Comparison of ENCODE assay signal across 8 cellular contexts in the genomic region with DNA sequence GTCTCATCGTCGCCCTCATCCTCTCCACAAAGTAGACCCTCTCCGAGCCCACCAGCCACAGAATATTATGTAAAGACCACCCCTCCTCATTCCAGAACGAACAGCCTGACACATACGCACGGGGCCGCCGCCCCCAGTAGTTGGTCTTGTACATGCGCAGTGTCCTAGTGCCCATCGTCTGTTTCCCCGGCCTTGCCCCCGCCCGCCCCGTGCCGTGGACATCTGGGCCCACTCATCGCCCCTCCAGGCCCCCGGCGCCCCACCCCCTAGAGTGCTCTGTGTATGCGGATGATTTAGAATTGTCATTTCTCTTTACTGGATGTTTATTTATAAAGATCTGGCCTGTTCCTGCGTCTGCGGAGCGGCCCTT. TPM values are rescaled to one million over a fixed set of nuclear protein-coding genes. Genes with fewer than 3 reads are reported as not detected.
DNase-seq lines count a peak whose midpoint lies in the region; ATAC-seq and TF ChIP-seq lines count a peak whose summit lies in the region.

No MANE protein-coding gene starts in this region.

- H3K4me3 ChIP-seq in GM23338 = peak overlapping the region; percentile 46; the same call in 1 of the 2 replicates
- H3K4me3 ChIP-seq in left ventricle myocardium inferior = peak overlapping the region; percentile 77
- peak overlapping the region; percentile 51 to 79 (median 63) for H3K4me3 ChIP-seq in skin epidermis

- no peaks in the 10 kb centered on the region for H3K27me3 ChIP-seq in GM23338 (ENCODE audit: insufficient read depth)
- no peaks in the 10 kb centered on the region for H3K27me3 ChIP-seq in left ventricle myocardium inferior (ENCODE audit: low read depth)

- 0 out of 2 replicates have a peak overlapping the region, but pooled peaks have one; percentile 45 for H3K27ac ChIP-seq in GM23338 (ENCODE audit: low read depth)
- H3K27ac ChIP-seq in left ventricle myocardium inferior (replicated peaks) = peak overlapping the region; percentile 88
- peak overlapping the region in 20 of 21 experiments; percentile 6 to 99 (median 79) for H3K27ac ChIP-seq in skin epidermis

- H3K27ac Mint-ChIP-seq in GM23338 (peak overlapping the region; percentile 93), activated B cell treated with CpG ODN at 0.5 μM for 24 hours (peak overlapping the region; percentile 86)

- peak overlapping the region; percentile 76 for H3K4me2 ChIP-seq in GM23338

- H3K36me3 ChIP-seq in GM23338 (ENCODE audit: insufficient read depth) (no peaks in the 10 kb centered on the region), left ventricle myocardium inferior (peaks cover 30% of the 10 kb centered on the region)

- peak overlapping the region; percentile 70 for H3K4me3 Mint-ChIP-seq in GM23338
- H3K4me3 Mint-ChIP-seq in activated B cell treated with CpG ODN at 0.5 μM for 24 hours = peak overlapping the region; percentile 75

- peaks cover 41% of the 10 kb centered on the region for H3K4me1 Mint-ChIP-seq in GM23338
- H3K4me1 Mint-ChIP-seq in activated B cell treated with CpG ODN at 0.5 μM for 24 hours = peaks cover 66% of the 10 kb centered on the region

- POLR2A ChIA-PET in activated B cell treated with CpG ODN at 0.5 μM for 24 hours (lab: Charles Lee) = interaction anchor here (0.7 to 2.0 kb wide), 12 partner anchors 8 to 1068 kb away, joined by 3 to 76 read pairs (median 6); a partner anchor contains a TSS

- TF ChIP-seq CTCF in GM23338 (conservative IDR thresholded peaks at IDR 0.05; ENCODE audit: low read depth in 2 of 2) = no peak
- TF ChIP-seq CTCF in activated B cell treated with CpG ODN at 0.5 μM for 24 hours (IDR thresholded peaks at IDR 0.05) = no peak
- no peak for TF ChIP-seq CTCF in left ventricle myocardium inferior (IDR thresholded peaks at IDR 0.05; ENCODE audit: borderline replicate concordance)

- DNase-seq in GM23338 (ENCODE audit: low spot score) = no peak
- no peak for DNase-seq in activated B cell treated with CpG ODN at 0.5 μM for 24 hours
- DNase-seq in left ventricle myocardium inferior = no peak
- no peak for DNase-seq in NCI-H1436 treated with DMSO at 0.1 percent for 48 hours (lab: John Stamatoyannopoulos, UW)
- no peak for DNase-seq in NCI-H2081 (lab: John Stamatoyannopoulos, UW)
- DNase-seq in HuH-7.5 (ENCODE audit: low spot score) = no peak
- DNase-seq in AG08396 (ENCODE audit: low spot score) = no peak

- H3K9me3 ChIP-seq in left ventricle myocardium inferior (replicated peaks) = no peaks in the 10 kb centered on the region

- H3K36me3 Mint-ChIP-seq in GM23338 (ENCODE audit: low read depth) (peaks cover 29% of the 10 kb centered on the region), activated B cell treated with CpG ODN at 0.5 μM for 24 hours (ENCODE audit: low read depth) (peaks cover 56% of the 10 kb centered on the region)

- H3K79me2 ChIP-seq in GM23338 (replicated peaks; ENCODE audit: insufficient read depth) = peaks cover 58% of the 10 kb centered on the region

- H3K4me1 ChIP-seq in GM23338 (ENCODE audit: insufficient read depth) (peaks cover 9% of the 10 kb centered on the region; the same call in 1 of the 2 replicates), left ventricle myocardium inferior (peaks cover 64% of the 10 kb centered on the region)

- H3K9me2 ChIP-seq in GM23338 (ENCODE audit: insufficient read depth) = no peaks in the 10 kb centered on the region

- H2AFZ ChIP-seq in GM23338 = no peak overlapping the region

- intact Hi-C loops in activated B cell treated with CpG ODN at 0.5 μM for 24 hours (cut with micrococcal nuclease) = loop anchor here (1.0 kb wide), 1 partner anchor 13 kb away; no protein-coding TSS in a partner anchor
- intact Hi-C loops in left ventricle myocardium inferior (cut with micrococcal nuclease) = no loop called here

- H3K9me3 Mint-ChIP-seq in GM23338 (no peaks in the 10 kb centered on the region; the same call in 2 of the 3 replicates), activated B cell treated with CpG ODN at 0.5 μM for 24 hours (no peaks in the 10 kb centered on the region)

- H3F3A ChIP-seq in GM23338 (replicated peaks; ENCODE audit: low read depth) = peaks cover 24% of the 10 kb centered on the region; the same call in 1 of the 2 replicates

- ATAC-seq in GM23338 (no peak), activated B cell treated with CpG ODN at 0.5 μM for 24 hours (ENCODE audit: low read depth) (no peak)

- peaks cover 32% of the 10 kb centered on the region for H4K20me1 ChIP-seq in GM23338 (replicated peaks; ENCODE audit: insufficient read depth)

- CTCF ChIA-PET in activated B cell treated with CpG ODN at 0.5 μM for 24 hours (lab: Charles Lee) = interaction anchor here (1.4 to 1.9 kb wide), 2 partner anchors 10 to 13 kb away, joined by 6 to 7 read pairs; no protein-coding TSS in a partner anchor

- H3K27me3 Mint-ChIP-seq in GM23338 (ENCODE audit: insufficient read depth, low read depth, poor library complexity) (peaks cover 23% of the 10 kb centered on the region), activated B cell treated with CpG ODN at 0.5 μM for 24 hours (no peaks in the 10 kb centered on the region)

TF ChIP-seq in GM23338, 12 proteins besides CTCF, POLR2A, EP300 and RAD21 (continues in another document):
- TF ChIP-seq, protein P1, sequence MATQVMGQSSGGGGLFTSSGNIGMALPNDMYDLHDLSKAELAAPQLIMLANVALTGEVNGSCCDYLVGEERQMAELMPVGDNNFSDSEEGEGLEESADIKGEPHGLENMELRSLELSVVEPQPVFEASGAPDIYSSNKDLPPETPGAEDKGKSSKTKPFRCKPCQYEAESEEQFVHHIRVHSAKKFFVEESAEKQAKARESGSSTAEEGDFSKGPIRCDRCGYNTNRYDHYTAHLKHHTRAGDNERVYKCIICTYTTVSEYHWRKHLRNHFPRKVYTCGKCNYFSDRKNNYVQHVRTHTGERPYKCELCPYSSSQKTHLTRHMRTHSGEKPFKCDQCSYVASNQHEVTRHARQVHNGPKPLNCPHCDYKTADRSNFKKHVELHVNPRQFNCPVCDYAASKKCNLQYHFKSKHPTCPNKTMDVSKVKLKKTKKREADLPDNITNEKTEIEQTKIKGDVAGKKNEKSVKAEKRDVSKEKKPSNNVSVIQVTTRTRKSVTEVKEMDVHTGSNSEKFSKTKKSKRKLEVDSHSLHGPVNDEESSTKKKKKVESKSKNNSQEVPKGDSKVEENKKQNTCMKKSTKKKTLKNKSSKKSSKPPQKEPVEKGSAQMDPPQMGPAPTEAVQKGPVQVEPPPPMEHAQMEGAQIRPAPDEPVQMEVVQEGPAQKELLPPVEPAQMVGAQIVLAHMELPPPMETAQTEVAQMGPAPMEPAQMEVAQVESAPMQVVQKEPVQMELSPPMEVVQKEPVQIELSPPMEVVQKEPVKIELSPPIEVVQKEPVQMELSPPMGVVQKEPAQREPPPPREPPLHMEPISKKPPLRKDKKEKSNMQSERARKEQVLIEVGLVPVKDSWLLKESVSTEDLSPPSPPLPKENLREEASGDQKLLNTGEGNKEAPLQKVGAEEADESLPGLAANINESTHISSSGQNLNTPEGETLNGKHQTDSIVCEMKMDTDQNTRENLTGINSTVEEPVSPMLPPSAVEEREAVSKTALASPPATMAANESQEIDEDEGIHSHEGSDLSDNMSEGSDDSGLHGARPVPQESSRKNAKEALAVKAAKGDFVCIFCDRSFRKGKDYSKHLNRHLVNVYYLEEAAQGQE (IDR thresholded peaks at IDR 0.05; ENCODE audit: unreplicated experiment) = no peak
- TF ChIP-seq EZH2 (IDR thresholded peaks at IDR 0.05; ENCODE audit: low read depth, unreplicated experiment) (no peak), NANOG (IDR thresholded peaks at IDR 0.05; ENCODE audit: borderline replicate concordance) (no peak), ZNF114 (CRISPR knock-in tag; IDR thresholded peaks at IDR 0.05) (no peak), ZNF331 (CRISPR knock-in tag; IDR thresholded peaks at IDR 0.05; ENCODE audit: low read depth) (no peak)

RNA-seq across cellular contexts. Expression of a gene that starts 0.5 kb away (rescaled TPM):
- total RNA-seq in GM23338 (2014; rRNA removed; shearing (Covaris generic)) = 62.1 and 68.1 TPM in 2 replicates
- polyA plus RNA-seq in GM23338 (2016; fragmentation: Nextera tagmentation; extraction: Ambion mirVana) = 12.2 and 20.2 TPM in 2 replicates
- 65.5 and 90.8 TPM in 2 replicates for total RNA-seq in activated B cell treated with CpG ODN at 0.5 μM for 24 hours
- total RNA-seq in left ventricle myocardium inferior = 9.3 TPM

RNA-seq across cellular contexts. Expression of a gene that starts 5.9 kb away (rescaled TPM):
- total RNA-seq in GM23338 (2014; rRNA removed; shearing (Covaris generic)) = 98.2 and 109 TPM in 2 replicates
- polyA plus RNA-seq in GM23338 (2016; fragmentation: Nextera tagmentation; extraction: Ambion mirVana) = 154 and 162 TPM in 2 replicates
- total RNA-seq in activated B cell treated with CpG ODN at 0.5 μM for 24 hours = 74.9 and 91.4 TPM in 2 replicates
- total RNA-seq in left ventricle myocardium inferior = 128 TPM

RNA-seq across cellular contexts. Expression of a gene that starts 11.5 kb away (rescaled TPM):
- 0.31 TPM in 1 of 2 replicates, not detected in the other for total RNA-seq in GM23338 (2014; rRNA removed; shearing (Covaris generic))
- 7.5 and 10.1 TPM in 2 replicates for polyA plus RNA-seq in GM23338 (2016; fragmentation: Nextera tagmentation; extraction: Ambion mirVana)
- total RNA-seq in activated B cell treated with CpG ODN at 0.5 μM for 24 hours (0.16 and 0.66 TPM in 2 replicates), left ventricle myocardium inferior (not detected)

RNA-seq across cellular contexts. Expression of a gene that starts 18.1 kb away (rescaled TPM):
- 24.9 and 25.8 TPM in 2 replicates for total RNA-seq in GM23338 (2014; rRNA removed; shearing (Covaris generic))
- 13.1 and 19.3 TPM in 2 replicates for polyA plus RNA-seq in GM23338 (2016; fragmentation: Nextera tagmentation; extraction: Ambion mirVana)
- total RNA-seq in activated B cell treated with CpG ODN at 0.5 μM for 24 hours = 42.5 and 62.0 TPM in 2 replicates
- total RNA-seq in left ventricle myocardium inferior = 46.4 TPM

RNA-seq across cellular contexts. Expression of a gene that starts 44.8 kb away (rescaled TPM):
- 19.3 and 21.0 TPM in 2 replicates for total RNA-seq in GM23338 (2014; rRNA removed; shearing (Covaris generic))
- polyA plus RNA-seq in GM23338 (2016; fragmentation: Nextera tagmentation; extraction: Ambion mirVana) = 5.4 and 6.1 TPM in 2 replicates
- total RNA-seq in activated B cell treated with CpG ODN at 0.5 μM for 24 hours (9.1 and 12.6 TPM in 2 replicates), left ventricle myocardium inferior (11.1 TPM)
